Comparison of ENCODE assay signal across 8 cellular contexts in the genomic region with DNA sequence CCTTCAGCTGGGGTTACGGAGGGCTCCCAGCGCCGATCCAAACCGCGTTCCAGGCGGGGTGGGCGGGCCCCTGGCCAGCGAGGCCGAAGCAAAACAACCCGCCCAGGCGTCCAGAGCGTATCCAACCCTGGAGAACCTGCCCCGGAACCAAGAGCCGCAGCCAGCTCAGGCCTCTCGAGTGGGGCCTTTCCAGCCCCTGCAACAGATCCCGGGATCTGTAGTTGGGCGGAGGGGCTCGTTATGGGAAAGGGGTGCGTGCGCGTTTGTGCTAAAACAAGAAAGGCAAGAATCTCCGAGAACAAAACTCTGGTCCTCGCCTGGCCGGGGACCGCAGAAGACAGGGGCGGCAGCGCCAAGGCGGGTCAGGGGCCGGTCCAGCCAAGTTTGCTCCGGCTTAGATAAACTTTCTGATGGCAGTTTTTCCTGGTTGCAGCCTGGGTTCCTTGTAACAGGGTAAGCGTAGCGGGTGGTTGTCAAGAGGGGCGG. TPM values are rescaled to one million over a fixed set of nuclear protein-coding genes. Genes with fewer than 3 reads are reported as not detected.
DNase-seq lines count a peak whose midpoint lies in the region; ATAC-seq, FAIRE-seq and TF ChIP-seq lines count a peak whose summit lies in the region.

No MANE protein-coding gene starts in this region.

- peak overlapping the region; percentile 96 for H3K4ac ChIP-seq in IMR-90 (ENCODE audit: low read depth, low read length)

- peaks cover 12% of the 10 kb centered on the region for H3K9me1 ChIP-seq in IMR-90 (ENCODE audit: insufficient read depth, low read length)

- intact Hi-C loops in IMR-90 (cut with micrococcal nuclease) = loop anchor here (1.0 to 5.0 kb wide), 2 partner anchors 58 to 65 kb away; no protein-coding TSS in a partner anchor

- H2AFZ ChIP-seq in IMR-90 (replicated peaks; ENCODE audit: low read length, poor library complexity) = peak overlapping the region; percentile 92
- H2AFZ ChIP-seq in astrocyte (ENCODE audit: low read depth, low read length) = peak overlapping the region; percentile 84

- POLR2A ChIA-PET in IMR-90 (lab: Charles Lee; ENCODE audit: unreplicated experiment) = interaction anchor here (0.6 to 1.0 kb wide), 7 partner anchors 18 to 1071 kb away, joined by 3 to 7 read pairs (median 5); no protein-coding TSS in a partner anchor

- no TSS peak for BruUV-seq in IMR-90 (replicated peaks; lab: Mats Ljungman, UMichigan)

- H2BK120ac ChIP-seq in IMR-90 (ENCODE audit: low read depth, low read length) = peak overlapping the region; percentile 69

- no peak for FAIRE-seq in astrocyte (lab: Jason Lieb, UNC)

- peak overlapping the region; percentile 68 to 84 (median 76) for H3K4me3 ChIP-seq in BLaER1 treated with 17β-estradiol and CSF1 and Interleukin-3, amounts not matched to agents 10 nM and 100 nM
- H3K4me3 ChIP-seq in IMR-90 (ENCODE audit: insufficient read depth, low read depth, low read length) = peak overlapping the region; percentile 72
- peak overlapping the region; percentile 81 for H3K4me3 ChIP-seq in astrocyte (ENCODE audit: insufficient read depth, low read depth, low read length)
- peak overlapping the region; percentile 96 for H3K4me3 ChIP-seq in rectal smooth muscle tissue (ENCODE audit: low read length)

- dilution Hi-C loops in IMR-90 (cut with HindIII; ENCODE audit: low sequenced_read_pairs, unreplicated experiment) = no loop called here

- peak overlapping the region; percentile 88 for H3K27ac Mint-ChIP-seq in astrocyte (ENCODE audit: unreplicated experiment)
- H3K27ac Mint-ChIP-seq in activated naive CD4-positive, alpha-beta T cell treated with anti-CD3 and anti-CD28 coated beads, Interleukin-2, amount 50 U/mL, for 72 hours = no peak overlapping the region

- H3K36me3 ChIP-seq in BLaER1 treated with 17β-estradiol and CSF1 and Interleukin-3, amounts not matched to agents 10 nM and 100 nM = peaks cover 0 to under 1% (median 0%) of the 10 kb centered on the region in 11 experiments; a peak in 1 of 22 replicates
- H3K36me3 ChIP-seq in IMR-90 (ENCODE audit: control insufficient read depth, insufficient read depth, low read length) (peaks cover 2% of the 10 kb centered on the region; the same call in 1 of the 2 replicates), astrocyte (ENCODE audit: insufficient read depth, low read length) (no peaks in the 10 kb centered on the region), rectal smooth muscle tissue (ENCODE audit: control insufficient read depth, insufficient read depth, low read length) (no peaks in the 10 kb centered on the region)

- H3K9ac ChIP-seq in BLaER1 treated with 17β-estradiol and CSF1 and Interleukin-3, amounts not matched to agents 10 nM and 100 nM = peak overlapping the region; percentile 73 to 93 (median 87)
- H3K9ac ChIP-seq in IMR-90 (ENCODE audit: low read depth, low read length) (peak overlapping the region; percentile 89), astrocyte (ENCODE audit: low read length) (peak overlapping the region; percentile 87), rectal smooth muscle tissue (ENCODE audit: low read length) (peak overlapping the region; percentile 92)

- peaks cover 7% of the 10 kb centered on the region for H3K79me2 ChIP-seq in astrocyte (ENCODE audit: insufficient read depth, low read length)

- TF ChIP-seq POLR2A in IMR-90 (IDR thresholded peaks at IDR 0.05; ENCODE audit: low read depth, low read length) = no peak

- H3K4me1 ChIP-seq in BLaER1 treated with 17β-estradiol and CSF1 and Interleukin-3, amounts not matched to agents 10 nM and 100 nM = peaks cover 39 to 52% (median 46%) of the 10 kb centered on the region in 10 experiments
- peaks cover 8% of the 10 kb centered on the region for H3K4me1 ChIP-seq in IMR-90 (ENCODE audit: control insufficient read depth, insufficient read depth, low read length)
- peaks cover 10% of the 10 kb centered on the region for H3K4me1 ChIP-seq in astrocyte (ENCODE audit: insufficient read depth, low read length)
- H3K4me1 ChIP-seq in rectal smooth muscle tissue (ENCODE audit: control insufficient read depth, insufficient read depth, low read length) = peaks cover 4% of the 10 kb centered on the region

- CTCF ChIA-PET in IMR-90 (lab: Yijun Ruan, JAX) = no interaction called here

- H3K4me1 Mint-ChIP-seq in astrocyte (ENCODE audit: low read depth, unreplicated experiment) = peaks cover 15% of the 10 kb centered on the region

- no peaks in the 10 kb centered on the region for H3K27me3 ChIP-seq in BLaER1 treated with 17β-estradiol and CSF1 and Interleukin-3, amounts not matched to agents 10 nM and 100 nM
- H3K27me3 ChIP-seq in IMR-90 (ENCODE audit: control insufficient read depth, insufficient read depth, low read length) (no peaks in the 10 kb centered on the region), astrocyte (ENCODE audit: insufficient read depth, low read length) (no peaks in the 10 kb centered on the region), rectal smooth muscle tissue (ENCODE audit: control insufficient read depth, insufficient read depth, low read length) (no peaks in the 10 kb centered on the region)

- H2BK20ac ChIP-seq in IMR-90 (ENCODE audit: low read depth, low read length) = no peak overlapping the region

- H3K9me3 Mint-ChIP-seq in astrocyte (ENCODE audit: unreplicated experiment) = no peaks in the 10 kb centered on the region
- H3K9me3 Mint-ChIP-seq in activated naive CD4-positive, alpha-beta T cell treated with anti-CD3 and anti-CD28 coated beads, Interleukin-2, amount 50 U/mL, for 72 hours = no peaks in the 10 kb centered on the region

- peak overlapping the region; percentile 90 for H4K91ac ChIP-seq in IMR-90 (ENCODE audit: insufficient read depth, low read depth, low read length)

- peak overlapping the region; percentile 66; the same call in 1 of the 2 replicates for H2AK5ac ChIP-seq in IMR-90 (ENCODE audit: low read depth, low read length)

- H2AK9ac ChIP-seq in IMR-90 (replicated peaks; ENCODE audit: low read depth, low read length, poor library complexity) = peak overlapping the region; percentile 63

- H2BK5ac ChIP-seq in IMR-90 (ENCODE audit: low read depth, low read length, poor library complexity, severe bottlenecking) = peak overlapping the region; percentile 41

- no peaks in the 10 kb centered on the region for H3K9me3 ChIP-seq in BLaER1 treated with 17β-estradiol and CSF1 and Interleukin-3, amounts not matched to agents 10 nM and 100 nM (replicated peaks in 1 of 11)
- H3K9me3 ChIP-seq in IMR-90 (ENCODE audit: control insufficient read depth, insufficient read depth, low read length) (no peaks in the 10 kb centered on the region), astrocyte (ENCODE audit: insufficient read depth, low read depth, low read length) (no peaks in the 10 kb centered on the region)

- peak overlapping the region; percentile 65 to 79; a peak in 3 of 4 replicates for H4K8ac ChIP-seq in IMR-90 (ENCODE audit: low read depth in 2 of 2, low read length in 2 of 2)

- H3K4me2 ChIP-seq in BLaER1 treated with 17β-estradiol and CSF1 and Interleukin-3, amounts not matched to agents 10 nM and 100 nM = peak overlapping the region; percentile 90 to 100 (median 98)
- H3K4me2 ChIP-seq in IMR-90 (ENCODE audit: low read depth, low read length) = peak overlapping the region; percentile 89
- H3K4me2 ChIP-seq in astrocyte (ENCODE audit: low read length) = peak overlapping the region; percentile 98

- peaks cover 7 to 54% of the 10 kb centered on the region in 2 experiments; a peak in 3 of 4 replicates for H3K79me1 ChIP-seq in IMR-90 (ENCODE audit: low read depth in 1 of 2, low read length in 2 of 2)

- peak overlapping the region; percentile 84 to 94 (median 86) for H3K27ac ChIP-seq in BLaER1 treated with 17β-estradiol and CSF1 and Interleukin-3, amounts not matched to agents 10 nM and 100 nM
- H3K27ac ChIP-seq in IMR-90 (ENCODE audit: insufficient read depth, low read length) (peak overlapping the region; percentile 78), astrocyte (ENCODE audit: low read depth, low read length) (peak overlapping the region; percentile 45), rectal smooth muscle tissue (ENCODE audit: low read depth, low read length) (peak overlapping the region; percentile 90)

- ATAC-seq in IMR-90 (ENCODE audit: low read depth) = peak; percentile 80
- no peak for ATAC-seq in GM21737 (IDR thresholded peaks at IDR 0.05; ENCODE audit: unreplicated experiment)
- no peak for ATAC-seq in activated naive CD4-positive, alpha-beta T cell treated with anti-CD3 and anti-CD28 coated beads, Interleukin-2, amount 50 U/mL, for 72 hours
- no peak for ATAC-seq in HG03342 (IDR thresholded peaks at IDR 0.05; ENCODE audit: unreplicated experiment)

- TF ChIP-seq CTCF in IMR-90 (conservative IDR thresholded peaks at IDR 0.05; ENCODE audit: low read depth, low read length) (no peak), astrocyte (IDR thresholded peaks at IDR 0.05; ENCODE audit: insufficient read depth, low read depth, low read length) (no peak)

- H3K56ac ChIP-seq in IMR-90 (ENCODE audit: extremely low read depth, insufficient read depth, low read length) = peak overlapping the region; percentile 88

- peak overlapping the region; percentile 36; the same call in 1 of the 2 replicates for H3K23ac ChIP-seq in IMR-90 (ENCODE audit: low read depth, low read length)

- no peak; the same call in 1 of the 2 replicates for TF ChIP-seq RAD21 in IMR-90 (IDR thresholded peaks at IDR 0.05; ENCODE audit: low read length)

- H3K36me3 Mint-ChIP-seq in astrocyte (ENCODE audit: low read depth, unreplicated experiment) = peaks cover 1% of the 10 kb centered on the region
- no peaks in the 10 kb centered on the region for H3K36me3 Mint-ChIP-seq in activated naive CD4-positive, alpha-beta T cell treated with anti-CD3 and anti-CD28 coated beads, Interleukin-2, amount 50 U/mL, for 72 hours

- peak overlapping the region; percentile 90 for H3K4me3 Mint-ChIP-seq in astrocyte (ENCODE audit: unreplicated experiment)

- DNase-seq in IMR-90 (peak; percentile 70), astrocyte (ENCODE audit: low read depth) (peak; percentile 64), hypothalamus (lab: John Stamatoyannopoulos, UW) (peak in 39 of 51 donors; percentile 14 to 78 (median 53))
- DNase-seq in activated naive CD4-positive, alpha-beta T cell treated with anti-CD3 and anti-CD28 coated beads, Interleukin-2, amount 50 U/mL, for 72 hours (ENCODE audit: low spot score in 2 of 2) = no peak

- H4K20me1 ChIP-seq in BLaER1 treated with 17β-estradiol and CSF1 and Interleukin-3, amounts not matched to agents 10 nM and 100 nM = peaks cover 0 to 27% (median 0%) of the 10 kb centered on the region in 11 experiments; a peak in 4 of 22 replicates
- no peaks in the 10 kb centered on the region; the same call in 1 of the 2 replicates for H4K20me1 ChIP-seq in IMR-90 (ENCODE audit: insufficient read depth, low read length)
- peaks cover 17% of the 10 kb centered on the region for H4K20me1 ChIP-seq in astrocyte (ENCODE audit: insufficient read depth, low read length)

- 0% methylated on average over 16 of the region's 33 CpGs; no CpG with 5 or more reads in 1 of the 2 experiments for WGBS in IMR-90 (ENCODE audit: extremely low coverage in 2 of 2, insufficient read length in 1 of 2), 2 experiments

- peak overlapping the region; percentile 51 for H4K5ac ChIP-seq in IMR-90 (ENCODE audit: low read depth, low read length)

- peak overlapping the region; percentile 74 for H3K14ac ChIP-seq in IMR-90 (replicated peaks; ENCODE audit: low read depth, low read length)

- peak overlapping the region; percentile 58; the same call in 2 of the 3 replicates for H2BK15ac ChIP-seq in IMR-90 (ENCODE audit: low read depth, low read length)

- peak overlapping the region; percentile 67 for H3K18ac ChIP-seq in IMR-90 (ENCODE audit: low read depth, low read length)

- H3K27me3 Mint-ChIP-seq in astrocyte (ENCODE audit: low read depth, unreplicated experiment) = peaks cover 2% of the 10 kb centered on the region

- in situ Hi-C loops in IMR-90 (cut with MboI; ENCODE audit: low sequenced_read_pairs) = no loop called here

RNA-seq across cellular contexts. Expression of a gene that starts 0.5 kb away (rescaled TPM):
- total RNA-seq in IMR-90 (2012; rRNA removed) (61.4 and 72.2 TPM in 2 replicates), astrocyte (21.2 and 22.8 TPM in 2 replicates)
- 16.1 and 16.8 TPM in 2 replicates for polyA plus RNA-seq in IMR-90 (2012; rRNA removed)
- polyA plus RNA-seq in IMR-90 (2012; cell fraction: cytosol; rRNA removed) = 7.9 and 9.9 TPM in 2 replicates
- 14.3 and 33.4 TPM in 2 replicates for polyA plus RNA-seq in IMR-90 (2012; cell fraction: nucleus; rRNA removed; ENCODE audit: low replicate concordance)
- total RNA-seq in activated naive CD4-positive, alpha-beta T cell treated with anti-CD3 and anti-CD28 coated beads, Interleukin-2, amount 50 U/mL, for 72 hours = not detected

Comparison
In these comparisons a context has a peak if more than half of its experiments do, and no peak if none do; other contexts are left out.
1. DNase-seq: peak in IMR-90 (single experiment), astrocyte (single experiment) and hypothalamus (39 of 51); none in activated naive CD4-positive, alpha-beta T cell treated with anti-CD3 and anti-CD28 coated beads, Interleukin-2, amount 50 U/mL, for 72 hours (0 of 2).
2. RNA of a gene that starts 0.5 kb away (total RNA-seq): 61.4 to 72.2 TPM in IMR-90 and 21.2 to 22.8 TPM in astrocyte; not detected in activated naive CD4-positive, alpha-beta T cell treated with anti-CD3 and anti-CD28 coated beads, Interleukin-2, amount 50 U/mL, for 72 hours; every median in the first group is over 10 times any median in the second.
3. Peak in every context shown above with its lines, with median percentiles within 50 percentile points of each other: H3K27ac ChIP-seq, H3K4me2 ChIP-seq, H3K4me3 ChIP-seq and H3K9ac ChIP-seq.